10 cellular contexts compared by ENCODE assay signal in the genomic region with DNA sequence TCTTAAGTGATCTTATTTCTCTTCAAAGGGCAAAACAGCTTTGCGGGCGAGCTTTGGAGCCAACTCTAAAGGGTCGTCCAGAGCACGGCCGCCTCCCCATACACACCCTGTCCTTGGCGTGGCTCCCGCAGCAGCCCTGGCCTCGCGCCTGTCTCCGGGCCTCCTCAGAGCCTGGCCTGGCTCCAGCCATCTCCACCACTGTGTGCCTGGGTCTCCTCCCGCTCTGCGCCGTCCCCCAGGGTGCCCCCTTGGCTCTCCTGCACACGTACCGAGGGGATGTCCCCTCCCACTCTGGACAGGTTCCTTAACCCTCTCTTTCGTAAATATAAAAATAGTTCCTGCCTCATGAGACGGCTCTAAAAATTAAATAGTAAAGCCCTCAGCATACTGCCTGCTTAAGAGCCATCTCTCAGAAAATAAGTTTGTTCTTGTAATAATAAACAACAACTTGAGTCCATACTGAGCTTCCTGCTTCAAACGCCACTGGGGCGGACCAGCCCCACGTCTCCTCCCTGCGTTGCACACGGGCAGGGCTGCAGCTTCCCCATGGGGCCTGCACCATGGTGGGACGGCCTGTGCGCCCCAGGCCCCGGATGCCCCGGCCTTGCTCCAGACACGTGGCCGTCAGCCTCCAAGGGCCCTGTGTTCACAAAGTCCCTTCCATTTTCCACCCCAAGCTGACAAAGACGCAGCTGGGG.
DNase-seq lines count a peak whose midpoint lies in the region; ATAC-seq, FAIRE-seq and TF ChIP-seq lines count a peak whose summit lies in the region.
"Had no signal": no experiment of that assay in that cellular context is flagged by ENCODE, and none has a peak within 500 bp of the region (broad histone marks: within the 10 kb centered on the region; RNA-seq: fewer than 3 reads in every experiment).

No MANE protein-coding gene starts in this region.

- in situ Hi-C loops in HepG2 (cut with HindIII; ENCODE audit: extremely low pct_ligation_motif_present, low pct_unique_long_range_greater_than_20kb), result no loop called here

- peak overlapping the region in 17 of 59 donors; percentile 1 to 45 (median 9) for H3K4me3 ChIP-seq in dorsolateral prefrontal cortex
- H3K4me3 ChIP-seq in HepG2 (replicated peaks in 1 of 3; ENCODE audit: insufficient read depth in 1 of 3, low read depth in 2 of 3, low read length in 3 of 3), result no peak overlapping the region; a peak in 1 of 6 replicates
- no peak overlapping the region for H3K4me3 ChIP-seq in spleen
- H3K4me3 ChIP-seq: smooth muscle cell had no signal

- H4K20me1 ChIP-seq in HepG2 (ENCODE audit: insufficient read depth, low read length), result no peaks in the 10 kb centered on the region

- TF ChIP-seq POLR2A in HepG2 (IDR thresholded peaks at IDR 0.05; ENCODE audit: insufficient read depth in 1 of 2, low read depth in 2 of 2, low read length in 2 of 2) (no peak), spleen (IDR thresholded peaks at IDR 0.05) (no peak)

- H3K27ac ChIP-seq in dorsolateral prefrontal cortex (peak overlapping the region in 29 of 59 donors; percentile 2 to 80 (median 49)), HepG2 (ENCODE audit: extremely low read length, insufficient read depth, low read length) (no peak overlapping the region), spleen (peak overlapping the region; percentile 19 to 80 (median 72))
- H3K27ac ChIP-seq: HL-60 had no signal

- H2AFZ ChIP-seq in HepG2 (ENCODE audit: low read length), result no peak overlapping the region

- H3K4me1 ChIP-seq in HepG2 (ENCODE audit: insufficient read depth, low read length) (peaks cover 62% of the 10 kb centered on the region), spleen (peaks cover 0 to 29% (median 14%) of the 10 kb centered on the region in 6 donors)

- H3K9ac ChIP-seq in HepG2 (ENCODE audit: insufficient read depth, low read depth, low read length), result no peak overlapping the region

- 42% methylated on average over 29 of the region's 29 CpGs for WGBS in HepG2 (ENCODE audit: low lambda C conversion rate)
- WGBS in spleen, 5 donors, result 61 to 76% (median 66%) methylated on average over 29 of the region's 29 CpGs

- DNase-seq in NCI-H1105 (lab: John Stamatoyannopoulos, UW), result peak; percentile 20
- DNase-seq in dorsolateral prefrontal cortex, result peak in 9 of 10 donors; percentile 40 to 85 (median 74)
- no peak for DNase-seq in HepG2 (ENCODE audit: low spot score)
- peak; percentile 85 for DNase-seq in spleen
- DNase-seq in GM10248 (ENCODE audit: extremely low spot score), result no peak
- DNase-seq in stimulated activated CD8-positive, alpha-beta memory T cell treated with anti-CD3 and anti-CD28 coated beads, Interleukin-4, amount 100 ng/mL, for 48 hours, result no peak
- no peak for DNase-seq in Kasumi-1 (lab: John Stamatoyannopoulos, UW)
- no peak for DNase-seq in NCI-H1436 (lab: John Stamatoyannopoulos, UW)

- H3K36me3 ChIP-seq in HepG2 (replicated peaks in 1 of 2; ENCODE audit: control insufficient read depth in 1 of 2, insufficient read depth in 2 of 2, low read length in 2 of 2) (no peaks in the 10 kb centered on the region), spleen (no peaks in the 10 kb centered on the region)

- no peaks in the 10 kb centered on the region for H3K27me3 ChIP-seq in dorsolateral prefrontal cortex
- peaks cover 5 to 13% of the 10 kb centered on the region in 2 experiments; a peak in 3 of 5 replicates for H3K27me3 ChIP-seq in HepG2 (ENCODE audit: control insufficient read depth in 1 of 2, insufficient read depth in 2 of 2, low read length in 2 of 2)
- H3K27me3 ChIP-seq in spleen (replicated peaks in 1 of 7), result no peaks in the 10 kb centered on the region

- no peak for FAIRE-seq in HepG2 (lab: Jason Lieb, UNC)

- POLR2A ChIA-PET in HepG2 (lab: Yijun Ruan, JAX), result no interaction called here
- POLR2A ChIA-PET in GM10248 (lab: Yijun Ruan, JAX), result no interaction called here

- CTCF ChIA-PET in HepG2 (lab: Yijun Ruan, JAX; ENCODE audit: low intra/inter-chr PET ratio, low total read pairs) (no interaction called here), GM10248 (lab: Yijun Ruan, JAX) (no interaction called here)

- peak; percentile 43 for ATAC-seq in HepG2

- intact Hi-C loops in dorsolateral prefrontal cortex (cut with DNase I) (loop anchor here in 1 of 2 donors (2.0 kb wide), 1 partner anchor 128 kb away; no protein-coding TSS in a partner anchor), HepG2 (cut with micrococcal nuclease; ENCODE audit: unreplicated experiment) (no loop called here), spleen (cut with DNase I; ENCODE audit: low total_unique reads) (no loop called here)

- BruUV-seq in HepG2 (replicated peaks; lab: Mats Ljungman, UMichigan), result no TSS peak

- TF ChIP-seq EP300 in HepG2 (IDR thresholded peaks at IDR 0.05; ENCODE audit: low read depth in 2 of 2, low read length in 2 of 2) (no peak), HepG2 (CRISPR knock-in tag; IDR thresholded peaks at IDR 0.05; ENCODE audit: borderline replicate concordance) (no peak)

- TF ChIP-seq CTCF in dorsolateral prefrontal cortex (IDR thresholded peaks at IDR 0.05 in 54 of 56, conservative IDR thresholded peaks at IDR 0.05 in 2 of 56; ENCODE audit: low read depth in 1 of 56, partially characterized antibody in 56 of 56), result peak in 2 of 56 donors; percentile 8 to 11
- TF ChIP-seq CTCF in HepG2 (CRISPR knock-in tag; IDR thresholded peaks at IDR 0.05), result no peak
- no peak for TF ChIP-seq CTCF in spleen (IDR thresholded peaks at IDR 0.05 in 8 of 11, conservative IDR thresholded peaks at IDR 0.05 in 3 of 11)
- no peak for TF ChIP-seq CTCF in GM10248 (IDR thresholded peaks at IDR 0.05; ENCODE audit: control extremely low read depth, extremely low read depth, low read depth, missing control alignments)

- no peak for TF ChIP-seq RAD21 in HepG2 (CRISPR knock-in tag; IDR thresholded peaks at IDR 0.05)

- no peaks in the 10 kb centered on the region for H3K9me3 ChIP-seq in HepG2 (ENCODE audit: low read length)
- peaks cover 0 to 14% (median 8%) of the 10 kb centered on the region in 8 donors for H3K9me3 ChIP-seq in spleen

- 0 out of 2 replicates have a peak overlapping the region, but pooled peaks have one; percentile 4 for H3K4me2 ChIP-seq in HepG2 (ENCODE audit: low read depth, low read length)
- H3K4me2 ChIP-seq: smooth muscle cell had no signal

- no peaks in the 10 kb centered on the region for H3K79me2 ChIP-seq in HepG2 (ENCODE audit: insufficient read depth, low read length)

TF ChIP-seq in HepG2, 621 proteins besides CTCF, POLR2A, EP300 and RAD21 (continues in another document):
- TF ChIP-seq ZNF607 (CRISPR knock-in tag; IDR thresholded peaks at IDR 0.05; ENCODE audit: borderline replicate concordance) (0 out of 2 replicates have a peak, but pooled peaks have one; percentile 42), BORCS8-MEF2B (CRISPR knock-in tag; IDR thresholded peaks at IDR 0.05) (0 out of 2 replicates have a peak, but pooled peaks have one; percentile 19), TCF12 (IDR thresholded peaks at IDR 0.05) (no peak), TCF12 (CRISPR knock-in tag; IDR thresholded peaks at IDR 0.05) (no peak), ZNF891 (CRISPR knock-in tag; IDR thresholded peaks at IDR 0.05) (no peak), ZSCAN9 (CRISPR knock-in tag; IDR thresholded peaks at IDR 0.05; ENCODE audit: borderline replicate concordance) (no peak), TEAD3 (CRISPR knock-in tag; optimal IDR thresholded peaks at IDR 0.05; ENCODE audit: borderline replicate concordance) (peak; percentile 17), CAMTA2 (CRISPR knock-in tag; IDR thresholded peaks at IDR 0.05; ENCODE audit: borderline replicate concordance) (no peak), ZNF292 (CRISPR knock-in tag; IDR thresholded peaks at IDR 0.05; ENCODE audit: borderline replicate concordance, low read depth) (no peak), ZNF629 (CRISPR knock-in tag; conservative IDR thresholded peaks at IDR 0.05) (no peak), ZNF121 (CRISPR knock-in tag; IDR thresholded peaks at IDR 0.05) (no peak), EED (CRISPR knock-in tag; IDR thresholded peaks at IDR 0.05) (0 out of 2 replicates have a peak, but pooled peaks have one; percentile 60), ZBTB7A (CRISPR knock-in tag; IDR thresholded peaks at IDR 0.05) (no peak), CBX5 (CRISPR knock-in tag; IDR thresholded peaks at IDR 0.05; ENCODE audit: borderline replicate concordance) (no peak), PITX1 (CRISPR knock-in tag; IDR thresholded peaks at IDR 0.05) (no peak)
- TF ChIP-seq, protein P1, sequence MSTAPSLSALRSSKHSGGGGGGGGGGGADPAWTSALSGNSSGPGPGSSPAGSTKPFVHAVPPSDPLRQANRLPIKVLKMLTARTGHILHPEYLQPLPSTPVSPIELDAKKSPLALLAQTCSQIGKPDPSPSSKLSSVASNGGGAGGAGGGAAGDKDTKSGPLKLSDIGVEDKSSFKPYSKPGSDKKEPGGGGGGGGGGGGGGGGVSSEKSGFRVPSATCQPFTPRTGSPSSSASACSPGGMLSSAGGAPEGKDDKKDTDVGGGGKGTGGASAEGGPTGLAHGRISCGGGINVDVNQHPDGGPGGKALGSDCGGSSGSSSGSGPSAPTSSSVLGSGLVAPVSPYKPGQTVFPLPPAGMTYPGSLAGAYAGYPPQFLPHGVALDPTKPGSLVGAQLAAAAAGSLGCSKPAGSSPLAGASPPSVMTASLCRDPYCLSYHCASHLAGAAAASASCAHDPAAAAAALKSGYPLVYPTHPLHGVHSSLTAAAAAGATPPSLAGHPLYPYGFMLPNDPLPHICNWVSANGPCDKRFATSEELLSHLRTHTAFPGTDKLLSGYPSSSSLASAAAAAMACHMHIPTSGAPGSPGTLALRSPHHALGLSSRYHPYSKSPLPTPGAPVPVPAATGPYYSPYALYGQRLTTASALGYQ (CRISPR knock-in tag; IDR thresholded peaks at IDR 0.05), result no peak
- TF ChIP-seq, protein P2, sequence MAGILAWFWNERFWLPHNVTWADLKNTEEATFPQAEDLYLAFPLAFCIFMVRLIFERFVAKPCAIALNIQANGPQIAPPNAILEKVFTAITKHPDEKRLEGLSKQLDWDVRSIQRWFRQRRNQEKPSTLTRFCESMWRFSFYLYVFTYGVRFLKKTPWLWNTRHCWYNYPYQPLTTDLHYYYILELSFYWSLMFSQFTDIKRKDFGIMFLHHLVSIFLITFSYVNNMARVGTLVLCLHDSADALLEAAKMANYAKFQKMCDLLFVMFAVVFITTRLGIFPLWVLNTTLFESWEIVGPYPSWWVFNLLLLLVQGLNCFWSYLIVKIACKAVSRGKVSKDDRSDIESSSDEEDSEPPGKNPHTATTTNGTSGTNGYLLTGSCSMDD (CRISPR knock-in tag; IDR thresholded peaks at IDR 0.05), result no peak

Comparison
In these comparisons a context has a peak if more than half of its experiments do, and no peak if none do; other contexts are left out.
1. DNase-seq: peak in NCI-H1105 (single experiment), dorsolateral prefrontal cortex (9 of 10) and spleen (single experiment); none in HepG2 (single experiment), GM10248 (single experiment), stimulated activated CD8-positive, alpha-beta memory T cell treated with anti-CD3 and anti-CD28 coated beads, Interleukin-4, amount 100 ng/mL, for 48 hours (single experiment), Kasumi-1 (0 of 2) and NCI-H1436 (single experiment).